In genomic region chr19:5648464-5648863, GRCh38 we compare ENCODE assay signal across 1 cellular context.
TF ChIP-seq lines count a peak whose summit lies in the region.

No MANE protein-coding gene starts in this region.

TF ChIP-seq in K562, 482 proteins besides CTCF, POLR2A, EP300 and RAD21:
- TF ChIP-seq BRD4 (IDR thresholded peaks at IDR 0.05) (no peak), SMAD4 (CRISPR knock-in tag; conservative IDR thresholded peaks at IDR 0.05) (no peak), ZNF778 (CRISPR knock-in tag; IDR thresholded peaks at IDR 0.05) (no peak), HES1 (IDR thresholded peaks at IDR 0.05; ENCODE audit: low read depth) (no peak), TSC22D4 (tag; IDR thresholded peaks at IDR 0.05) (no peak), TEAD4 (IDR thresholded peaks at IDR 0.05; ENCODE audit: low read length) (no peak), TEAD4 (CRISPR knock-in tag; IDR thresholded peaks at IDR 0.05; ENCODE audit: borderline replicate concordance) (no peak), HLTF (IDR thresholded peaks at IDR 0.05) (no peak), SLC30A9 (CRISPR knock-in tag; IDR thresholded peaks at IDR 0.05) (no peak), NKRF (IDR thresholded peaks at IDR 0.05; ENCODE audit: borderline replicate concordance) (no peak), TSHZ1 (CRISPR knock-in tag; IDR thresholded peaks at IDR 0.05) (no peak), CBFA2T2 (conservative IDR thresholded peaks at IDR 0.05) (no peak), ADNP (tag; IDR thresholded peaks at IDR 0.05) (no peak), ZC3H8 (IDR thresholded peaks at IDR 0.05) (no peak), MED1 (CRISPR knock-in tag; IDR thresholded peaks at IDR 0.05; ENCODE audit: borderline replicate concordance) (no peak), KDM5B (IDR thresholded peaks at IDR 0.05; ENCODE audit: insufficient replicate concordance, low read depth, low read length) (no peak)
